In the genomic region with DNA sequence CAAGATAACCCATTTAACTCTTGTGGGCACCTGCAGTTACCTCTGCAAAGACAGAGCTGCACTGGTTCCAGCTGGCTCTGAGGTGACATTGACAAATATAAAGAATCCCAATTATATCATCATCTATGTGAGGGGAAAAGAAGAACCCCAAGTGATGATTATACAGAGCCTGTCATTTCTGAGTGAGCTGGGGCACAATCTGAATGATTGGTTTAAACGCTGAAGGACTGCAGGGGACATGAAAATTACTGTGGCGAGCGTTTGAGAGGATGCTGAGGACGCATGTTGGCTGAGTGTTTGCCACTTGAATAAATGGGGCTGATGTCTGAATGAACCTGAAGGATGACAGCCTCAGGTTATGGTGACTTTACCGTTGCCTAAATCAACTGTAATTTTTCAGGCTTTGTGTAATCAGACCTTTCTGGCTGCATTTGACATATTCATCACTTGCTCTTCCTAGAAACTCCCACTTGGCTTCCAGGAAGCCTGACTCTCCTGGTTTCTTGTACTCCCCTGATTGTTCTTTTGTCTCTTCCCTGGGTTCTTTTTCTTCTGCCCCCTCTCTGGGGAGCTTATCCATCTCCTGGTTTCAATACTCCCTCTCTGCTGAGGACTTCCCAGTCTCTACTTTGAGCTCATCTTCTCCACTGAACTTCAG, we compare ENCODE assay signal across 1 cellular context.
TF ChIP-seq lines count a peak whose summit lies in the region.

No MANE protein-coding gene starts in this region.

TF ChIP-seq in A549, 52 proteins besides CTCF, POLR2A, EP300 and RAD21 (continued from another document):
- TF ChIP-seq, protein P1, sequence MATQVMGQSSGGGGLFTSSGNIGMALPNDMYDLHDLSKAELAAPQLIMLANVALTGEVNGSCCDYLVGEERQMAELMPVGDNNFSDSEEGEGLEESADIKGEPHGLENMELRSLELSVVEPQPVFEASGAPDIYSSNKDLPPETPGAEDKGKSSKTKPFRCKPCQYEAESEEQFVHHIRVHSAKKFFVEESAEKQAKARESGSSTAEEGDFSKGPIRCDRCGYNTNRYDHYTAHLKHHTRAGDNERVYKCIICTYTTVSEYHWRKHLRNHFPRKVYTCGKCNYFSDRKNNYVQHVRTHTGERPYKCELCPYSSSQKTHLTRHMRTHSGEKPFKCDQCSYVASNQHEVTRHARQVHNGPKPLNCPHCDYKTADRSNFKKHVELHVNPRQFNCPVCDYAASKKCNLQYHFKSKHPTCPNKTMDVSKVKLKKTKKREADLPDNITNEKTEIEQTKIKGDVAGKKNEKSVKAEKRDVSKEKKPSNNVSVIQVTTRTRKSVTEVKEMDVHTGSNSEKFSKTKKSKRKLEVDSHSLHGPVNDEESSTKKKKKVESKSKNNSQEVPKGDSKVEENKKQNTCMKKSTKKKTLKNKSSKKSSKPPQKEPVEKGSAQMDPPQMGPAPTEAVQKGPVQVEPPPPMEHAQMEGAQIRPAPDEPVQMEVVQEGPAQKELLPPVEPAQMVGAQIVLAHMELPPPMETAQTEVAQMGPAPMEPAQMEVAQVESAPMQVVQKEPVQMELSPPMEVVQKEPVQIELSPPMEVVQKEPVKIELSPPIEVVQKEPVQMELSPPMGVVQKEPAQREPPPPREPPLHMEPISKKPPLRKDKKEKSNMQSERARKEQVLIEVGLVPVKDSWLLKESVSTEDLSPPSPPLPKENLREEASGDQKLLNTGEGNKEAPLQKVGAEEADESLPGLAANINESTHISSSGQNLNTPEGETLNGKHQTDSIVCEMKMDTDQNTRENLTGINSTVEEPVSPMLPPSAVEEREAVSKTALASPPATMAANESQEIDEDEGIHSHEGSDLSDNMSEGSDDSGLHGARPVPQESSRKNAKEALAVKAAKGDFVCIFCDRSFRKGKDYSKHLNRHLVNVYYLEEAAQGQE (IDR thresholded peaks at IDR 0.05) = no peak
- TF ChIP-seq GATA3 (IDR thresholded peaks at IDR 0.05; ENCODE audit: borderline replicate concordance) = no peak
- TF ChIP-seq, protein P2, sequence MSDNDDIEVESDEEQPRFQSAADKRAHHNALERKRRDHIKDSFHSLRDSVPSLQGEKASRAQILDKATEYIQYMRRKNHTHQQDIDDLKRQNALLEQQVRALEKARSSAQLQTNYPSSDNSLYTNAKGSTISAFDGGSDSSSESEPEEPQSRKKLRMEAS (IDR thresholded peaks at IDR 0.05) = no peak
